ENCODE assay signal across 18 cellular contexts in genomic region chr2:60347781-60348180, GRCh38.
DNase-seq lines count a peak whose midpoint lies in the region; ATAC-seq and TF ChIP-seq lines count a peak whose summit lies in the region.
"Had no signal": no experiment of that assay in that cellular context is flagged by ENCODE, and none has a peak within 500 bp of the region (broad histone marks: within the 10 kb centered on the region; RNA-seq: fewer than 3 reads in every experiment).

No MANE protein-coding gene starts in this region.

- H3K27ac Mint-ChIP-seq in MCF 10A (ENCODE audit: low read depth, unreplicated experiment) = no peak overlapping the region
- peak overlapping the region; percentile 58 for H3K27ac Mint-ChIP-seq in stimulated activated memory B cell treated with anti-CD40 and anti-IgM and Interleukin-4, amounts not matched to agents 10 μg/mL and 1 μg/mL and 100 μg/mL, for 72 hours

- no peaks in the 10 kb centered on the region for H3K36me3 ChIP-seq in RWPE2 (ENCODE audit: low read depth)
- H3K36me3 ChIP-seq: SJCRH30 had no signal

- no peaks in the 10 kb centered on the region for H3K4me1 ChIP-seq in RWPE2 (ENCODE audit: insufficient read depth, poor library complexity, severe bottlenecking)
- H3K4me1 ChIP-seq in foreskin keratinocyte = no peaks in the 10 kb centered on the region
- H3K4me1 ChIP-seq: Caco-2, SJCRH30 had no signal

- H3K4me1 Mint-ChIP-seq in MCF 10A (ENCODE audit: insufficient read depth, unreplicated experiment) = no peaks in the 10 kb centered on the region
- H3K4me1 Mint-ChIP-seq in stimulated activated memory B cell treated with anti-CD40 and anti-IgM and Interleukin-4, amounts not matched to agents 10 μg/mL and 1 μg/mL and 100 μg/mL, for 72 hours = peaks cover 62% of the 10 kb centered on the region

- H3K9me3 ChIP-seq in RWPE2 (ENCODE audit: severe bottlenecking) = no peaks in the 10 kb centered on the region
- H3K9me3 ChIP-seq: Caco-2, SJCRH30 had no signal

- CTCF ChIA-PET in MCF 10A (lab: Yijun Ruan, JAX) = no interaction called here

- no peaks in the 10 kb centered on the region for H3K27me3 Mint-ChIP-seq in MCF 10A (ENCODE audit: insufficient read depth, unreplicated experiment)
- H3K27me3 Mint-ChIP-seq in stimulated activated memory B cell treated with anti-CD40 and anti-IgM and Interleukin-4, amounts not matched to agents 10 μg/mL and 1 μg/mL and 100 μg/mL, for 72 hours = no peaks in the 10 kb centered on the region

- no peaks in the 10 kb centered on the region for H3K9me3 Mint-ChIP-seq in MCF 10A (ENCODE audit: unreplicated experiment)
- H3K9me3 Mint-ChIP-seq in stimulated activated memory B cell treated with anti-CD40 and anti-IgM and Interleukin-4, amounts not matched to agents 10 μg/mL and 1 μg/mL and 100 μg/mL, for 72 hours = no peaks in the 10 kb centered on the region

- DNase-seq in T47D (ENCODE audit: low read depth in 1 of 2, low spot score in 1 of 2) = peak; percentile 5 to 58
- DNase-seq in MCF 10A (ENCODE audit: unreplicated experiment) = no peak
- no peak for DNase-seq in RWPE2 (ENCODE audit: low spot score)
- DNase-seq in foreskin keratinocyte = peak in 1 of 2 donors; percentile 75
- DNase-seq in dermis blood vessel endothelial cell = no peak
- no peak for DNase-seq in SIG-M5 (lab: John Stamatoyannopoulos, UW)
- DNase-seq in NCI-H510A treated with DMSO at 0.1 percent for 48 hours (lab: John Stamatoyannopoulos, UW) = no peak
- DNase-seq: Caco-2, DMS79 treated with DMSO at 0.1 percent for 48 hours, GF-D8, GOT3, MV-4-11, NCI-H1417 treated with DMSO at 0.1 percent for 48 hours, NCI-H2029, NCI-H524, SJCRH30 had no signal

- H3K27ac ChIP-seq in RWPE2 (ENCODE audit: poor library complexity, severe bottlenecking) (no peak overlapping the region), foreskin keratinocyte (no peak overlapping the region)
- H3K27ac ChIP-seq: SJCRH30 had no signal

- ATAC-seq in RWPE2 (ENCODE audit: low read depth) = peak; percentile 45; the same call in 2 of the 3 replicates
- peak; percentile 62 for ATAC-seq in foreskin keratinocyte
- no peak for ATAC-seq in stimulated activated memory B cell treated with anti-CD40 and anti-IgM and Interleukin-4, amounts not matched to agents 10 μg/mL and 1 μg/mL and 100 μg/mL, for 72 hours

- in situ Hi-C loops in T47D (cut with HindIII; ENCODE audit: low pct_unique_long_range_greater_than_20kb, low sequenced_read_pairs) = no loop called here

- TF ChIP-seq CTCF in MCF 10A (IDR thresholded peaks at IDR 0.05; ENCODE audit: unreplicated experiment) (no peak), RWPE2 (IDR thresholded peaks at IDR 0.05; ENCODE audit: poor library complexity, severe bottlenecking) (no peak), foreskin keratinocyte (conservative IDR thresholded peaks at IDR 0.05) (no peak)

- no peak overlapping the region for H3K4me3 Mint-ChIP-seq in MCF 10A (ENCODE audit: unreplicated experiment)
- H3K4me3 Mint-ChIP-seq in stimulated activated memory B cell treated with anti-CD40 and anti-IgM and Interleukin-4, amounts not matched to agents 10 μg/mL and 1 μg/mL and 100 μg/mL, for 72 hours = no peak overlapping the region
- H3K4me3 Mint-ChIP-seq: CD14-positive monocyte had no signal

- intact Hi-C loops in MCF 10A (cut with micrococcal nuclease) = no loop called here

- H3K36me3 Mint-ChIP-seq in MCF 10A (ENCODE audit: insufficient read depth, unreplicated experiment) = no peaks in the 10 kb centered on the region
- H3K36me3 Mint-ChIP-seq in stimulated activated memory B cell treated with anti-CD40 and anti-IgM and Interleukin-4, amounts not matched to agents 10 μg/mL and 1 μg/mL and 100 μg/mL, for 72 hours = peaks cover 7% of the 10 kb centered on the region

- POLR2A ChIA-PET in MCF 10A (lab: Yijun Ruan, JAX) = no interaction called here

- H3K27me3 ChIP-seq in RWPE2 (ENCODE audit: insufficient read depth, poor library complexity, severe bottlenecking) (no peaks in the 10 kb centered on the region), foreskin keratinocyte (peaks cover 9% of the 10 kb centered on the region)
- H3K27me3 ChIP-seq: SJCRH30 had no signal

- BruUV-seq in MCF 10A (replicated peaks; lab: Mats Ljungman, UMichigan) = no TSS peak

- no peak overlapping the region for H3K4me3 ChIP-seq in RWPE2 (ENCODE audit: severe bottlenecking)
- H3K4me3 ChIP-seq: SJCRH30 had no signal

Comparison
In these comparisons a context has a peak if more than half of its experiments do, and no peak if none do; other contexts are left out.
1. DNase-seq: peak in T47D (2 of 2); none in MCF 10A (single experiment), RWPE2 (single experiment), dermis blood vessel endothelial cell (single experiment), SIG-M5 (single experiment) and NCI-H510A treated with DMSO at 0.1 percent for 48 hours (single experiment).